In the genomic region with DNA sequence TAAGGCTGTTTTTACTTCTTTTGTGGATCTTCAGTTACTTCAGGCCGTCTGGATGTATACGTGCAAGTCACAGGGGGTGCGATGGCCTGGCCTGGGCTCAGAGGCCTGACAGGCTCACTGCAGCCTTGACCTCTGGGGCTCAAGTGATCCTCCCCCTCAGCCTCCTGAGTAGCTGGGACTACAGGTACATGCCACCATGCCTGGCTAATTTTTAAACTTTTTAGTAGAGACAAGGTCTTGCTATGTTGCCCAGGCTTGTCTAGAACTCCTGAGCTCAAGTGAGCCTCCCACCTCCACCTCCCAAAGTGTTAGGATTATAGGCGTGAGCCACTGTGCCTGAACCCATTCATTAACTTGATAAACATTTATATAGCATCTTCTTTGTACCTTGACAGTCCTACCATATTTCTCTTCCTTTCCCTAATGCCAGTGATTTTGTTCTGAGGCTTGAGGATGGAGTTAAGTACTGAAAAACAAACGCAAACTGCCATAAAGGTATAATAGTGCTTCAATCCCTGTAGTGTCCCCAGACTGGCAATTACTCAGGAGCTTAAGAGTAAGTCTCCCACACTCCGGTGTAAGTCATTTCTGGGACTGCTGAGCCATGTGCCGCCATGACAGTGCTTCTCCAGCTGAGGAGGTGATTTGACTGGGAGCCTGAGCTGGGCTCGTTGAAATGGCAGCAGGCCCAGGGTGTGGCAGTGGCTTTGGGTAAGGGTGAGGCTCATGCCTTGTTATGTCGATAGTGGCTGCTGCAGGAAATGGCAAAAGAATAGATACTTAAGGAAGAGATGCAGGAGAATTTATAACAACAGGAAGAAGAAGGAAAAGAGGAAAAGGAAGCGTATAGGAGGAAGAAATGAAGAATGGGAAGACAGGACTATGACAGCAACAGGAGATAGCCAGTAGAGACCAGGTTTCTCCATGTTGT, we compare ENCODE assay signal across 1 cellular context.
A peak's percentile ranks its signal among the peaks of the same experiment; 100 is the strongest.
TF ChIP-seq lines count a peak whose summit lies in the region.

No MANE protein-coding gene starts in this region.

TF ChIP-seq in HepG2, 621 proteins besides CTCF, POLR2A, EP300 and RAD21 (continued from another document and continues in another):
- TF ChIP-seq, protein P1, sequence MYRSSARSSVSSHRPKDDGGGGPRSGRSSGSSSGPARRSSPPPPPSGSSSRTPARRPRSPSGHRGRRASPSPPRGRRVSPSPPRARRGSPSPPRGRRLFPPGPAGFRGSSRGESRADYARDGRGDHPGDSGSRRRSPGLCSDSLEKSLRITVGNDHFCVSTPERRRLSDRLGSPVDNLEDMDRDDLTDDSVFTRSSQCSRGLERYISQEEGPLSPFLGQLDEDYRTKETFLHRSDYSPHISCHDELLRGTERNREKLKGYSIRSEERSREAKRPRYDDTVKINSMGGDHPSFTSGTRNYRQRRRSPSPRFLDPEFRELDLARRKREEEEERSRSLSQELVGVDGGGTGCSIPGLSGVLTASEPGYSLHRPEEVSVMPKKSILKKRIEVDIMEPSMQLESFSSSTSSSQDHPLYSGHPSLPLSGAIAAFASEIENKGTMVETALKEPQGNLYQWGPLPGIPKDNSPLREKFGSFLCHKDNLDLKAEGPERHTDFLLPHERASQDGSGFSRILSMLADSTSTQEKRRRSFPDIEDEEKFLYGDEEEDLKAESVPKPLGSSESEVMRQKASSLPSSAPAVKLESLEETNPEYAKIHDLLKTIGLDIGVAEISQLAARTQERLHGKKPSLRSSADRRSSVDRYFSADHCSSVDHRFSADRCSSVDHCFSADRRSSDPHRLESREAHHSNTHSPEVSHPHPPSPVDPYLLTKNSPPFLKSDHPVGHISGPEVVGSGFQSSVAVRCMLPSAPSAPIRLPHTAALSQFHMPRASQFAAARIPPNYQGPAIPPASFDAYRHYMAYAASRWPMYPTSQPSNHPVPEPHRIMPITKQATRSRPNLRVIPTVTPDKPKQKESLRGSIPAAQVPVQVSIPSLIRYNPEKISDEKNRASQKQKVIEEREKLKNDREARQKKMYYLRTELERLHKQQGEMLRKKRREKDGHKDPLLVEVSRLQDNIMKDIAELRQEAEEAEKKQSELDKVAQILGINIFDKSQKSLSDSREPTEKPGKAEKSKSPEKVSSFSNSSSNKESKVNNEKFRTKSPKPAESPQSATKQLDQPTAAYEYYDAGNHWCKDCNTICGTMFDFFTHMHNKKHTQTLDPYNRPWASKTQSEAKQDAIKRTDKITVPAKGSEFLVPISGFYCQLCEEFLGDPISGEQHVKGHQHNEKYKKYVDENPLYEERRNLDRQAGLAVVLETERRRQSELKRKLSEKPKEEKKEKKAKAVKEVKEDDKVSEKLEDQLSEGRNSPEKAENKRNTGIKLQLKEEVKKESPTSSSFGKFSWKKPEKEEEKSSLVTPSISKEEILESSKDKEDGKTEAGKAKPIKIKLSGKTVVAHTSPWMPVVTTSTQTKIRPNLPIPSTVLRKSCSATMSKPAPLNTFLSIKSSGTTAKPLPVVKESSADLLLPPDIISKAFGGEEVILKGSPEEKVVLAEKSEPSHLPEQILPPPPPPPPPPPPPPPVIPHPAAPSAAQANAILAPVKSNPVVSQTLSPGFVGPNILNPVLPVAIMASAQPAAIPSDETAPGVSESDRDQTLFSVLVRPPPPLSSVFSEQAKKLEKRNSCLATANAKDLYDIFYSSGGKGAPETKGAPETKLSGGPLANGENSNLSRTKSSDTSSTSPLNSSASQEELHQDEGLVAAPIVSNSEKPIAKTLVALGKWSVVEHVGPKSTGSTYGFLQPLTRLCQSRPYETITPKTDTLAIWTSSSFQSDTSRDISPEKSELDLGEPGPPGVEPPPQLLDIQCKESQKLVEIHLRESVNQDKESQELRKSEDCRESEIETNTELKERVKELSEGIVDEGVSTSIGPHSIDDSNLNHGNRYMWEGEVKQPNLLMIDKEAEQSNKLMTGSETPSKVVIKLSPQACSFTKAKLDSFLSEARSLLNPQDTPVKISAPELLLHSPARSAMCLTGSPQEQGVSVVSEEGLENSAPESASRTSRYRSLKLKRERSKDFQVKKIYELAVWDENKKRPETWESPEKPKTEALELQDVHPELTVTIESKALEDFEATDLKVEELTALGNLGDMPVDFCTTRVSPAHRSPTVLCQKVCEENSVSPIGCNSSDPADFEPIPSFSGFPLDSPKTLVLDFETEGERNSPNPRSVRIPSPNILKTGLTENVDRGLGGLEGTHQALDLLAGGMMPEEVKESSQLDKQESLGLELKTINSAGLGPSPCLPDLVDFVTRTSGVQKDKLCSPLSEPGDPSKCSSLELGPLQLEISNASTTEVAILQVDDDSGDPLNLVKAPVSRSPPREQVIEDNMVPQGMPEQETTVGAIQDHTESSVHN (CRISPR knock-in tag; IDR thresholded peaks at IDR 0.05), result no peak
- TF ChIP-seq, protein P2, sequence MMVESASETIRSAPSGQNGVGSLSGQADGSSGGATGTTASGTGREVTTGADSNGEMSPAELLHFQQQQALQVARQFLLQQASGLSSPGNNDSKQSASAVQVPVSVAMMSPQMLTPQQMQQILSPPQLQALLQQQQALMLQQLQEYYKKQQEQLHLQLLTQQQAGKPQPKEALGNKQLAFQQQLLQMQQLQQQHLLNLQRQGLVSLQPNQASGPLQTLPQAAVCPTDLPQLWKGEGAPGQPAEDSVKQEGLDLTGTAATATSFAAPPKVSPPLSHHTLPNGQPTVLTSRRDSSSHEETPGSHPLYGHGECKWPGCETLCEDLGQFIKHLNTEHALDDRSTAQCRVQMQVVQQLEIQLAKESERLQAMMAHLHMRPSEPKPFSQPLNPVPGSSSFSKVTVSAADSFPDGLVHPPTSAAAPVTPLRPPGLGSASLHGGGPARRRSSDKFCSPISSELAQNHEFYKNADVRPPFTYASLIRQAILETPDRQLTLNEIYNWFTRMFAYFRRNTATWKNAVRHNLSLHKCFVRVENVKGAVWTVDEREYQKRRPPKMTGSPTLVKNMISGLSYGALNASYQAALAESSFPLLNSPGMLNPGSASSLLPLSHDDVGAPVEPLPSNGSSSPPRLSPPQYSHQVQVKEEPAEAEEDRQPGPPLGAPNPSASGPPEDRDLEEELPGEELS (CRISPR knock-in tag; IDR thresholded peaks at IDR 0.05), result peak; percentile 32; the same call in 1 of the 2 replicates
- TF ChIP-seq TCF7 (IDR thresholded peaks at IDR 0.05; ENCODE audit: low read depth) (no peak), CCDC6 (CRISPR knock-in tag; IDR thresholded peaks at IDR 0.05) (0 out of 2 replicates have a peak, but pooled peaks have one; percentile 43), ZNF501 (CRISPR knock-in tag; IDR thresholded peaks at IDR 0.05) (peak; percentile 88), NR1H2 (CRISPR knock-in tag; IDR thresholded peaks at IDR 0.05; ENCODE audit: borderline replicate concordance, low read depth) (no peak), ZNF607 (CRISPR knock-in tag; IDR thresholded peaks at IDR 0.05; ENCODE audit: borderline replicate concordance) (no peak; the same call in 1 of the 2 replicates), ATF1 (CRISPR knock-in tag; IDR thresholded peaks at IDR 0.05) (no peak), ELF1 (CRISPR knock-in tag; IDR thresholded peaks at IDR 0.05) (no peak), EZH2 (conservative IDR thresholded peaks at IDR 0.05; ENCODE audit: low read depth, low read length) (no peak), ZNF766 (CRISPR knock-in tag; IDR thresholded peaks at IDR 0.05; ENCODE audit: borderline replicate concordance) (peak; percentile 58; the same call in 1 of the 2 replicates), IKZF4 (CRISPR knock-in tag; IDR thresholded peaks at IDR 0.05; ENCODE audit: borderline replicate concordance, low read depth, not compliant biosample characterization) (no peak), HNF4A (CRISPR knock-in tag; IDR thresholded peaks at IDR 0.05) (peak; percentile 51)
- TF ChIP-seq, protein P3, sequence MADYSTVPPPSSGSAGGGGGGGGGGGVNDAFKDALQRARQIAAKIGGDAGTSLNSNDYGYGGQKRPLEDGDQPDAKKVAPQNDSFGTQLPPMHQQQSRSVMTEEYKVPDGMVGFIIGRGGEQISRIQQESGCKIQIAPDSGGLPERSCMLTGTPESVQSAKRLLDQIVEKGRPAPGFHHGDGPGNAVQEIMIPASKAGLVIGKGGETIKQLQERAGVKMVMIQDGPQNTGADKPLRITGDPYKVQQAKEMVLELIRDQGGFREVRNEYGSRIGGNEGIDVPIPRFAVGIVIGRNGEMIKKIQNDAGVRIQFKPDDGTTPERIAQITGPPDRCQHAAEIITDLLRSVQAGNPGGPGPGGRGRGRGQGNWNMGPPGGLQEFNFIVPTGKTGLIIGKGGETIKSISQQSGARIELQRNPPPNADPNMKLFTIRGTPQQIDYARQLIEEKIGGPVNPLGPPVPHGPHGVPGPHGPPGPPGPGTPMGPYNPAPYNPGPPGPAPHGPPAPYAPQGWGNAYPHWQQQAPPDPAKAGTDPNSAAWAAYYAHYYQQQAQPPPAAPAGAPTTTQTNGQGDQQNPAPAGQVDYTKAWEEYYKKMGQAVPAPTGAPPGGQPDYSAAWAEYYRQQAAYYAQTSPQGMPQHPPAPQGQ (CRISPR knock-in tag; IDR thresholded peaks at IDR 0.05; ENCODE audit: borderline replicate concordance), result no peak
- TF ChIP-seq, protein P4, sequence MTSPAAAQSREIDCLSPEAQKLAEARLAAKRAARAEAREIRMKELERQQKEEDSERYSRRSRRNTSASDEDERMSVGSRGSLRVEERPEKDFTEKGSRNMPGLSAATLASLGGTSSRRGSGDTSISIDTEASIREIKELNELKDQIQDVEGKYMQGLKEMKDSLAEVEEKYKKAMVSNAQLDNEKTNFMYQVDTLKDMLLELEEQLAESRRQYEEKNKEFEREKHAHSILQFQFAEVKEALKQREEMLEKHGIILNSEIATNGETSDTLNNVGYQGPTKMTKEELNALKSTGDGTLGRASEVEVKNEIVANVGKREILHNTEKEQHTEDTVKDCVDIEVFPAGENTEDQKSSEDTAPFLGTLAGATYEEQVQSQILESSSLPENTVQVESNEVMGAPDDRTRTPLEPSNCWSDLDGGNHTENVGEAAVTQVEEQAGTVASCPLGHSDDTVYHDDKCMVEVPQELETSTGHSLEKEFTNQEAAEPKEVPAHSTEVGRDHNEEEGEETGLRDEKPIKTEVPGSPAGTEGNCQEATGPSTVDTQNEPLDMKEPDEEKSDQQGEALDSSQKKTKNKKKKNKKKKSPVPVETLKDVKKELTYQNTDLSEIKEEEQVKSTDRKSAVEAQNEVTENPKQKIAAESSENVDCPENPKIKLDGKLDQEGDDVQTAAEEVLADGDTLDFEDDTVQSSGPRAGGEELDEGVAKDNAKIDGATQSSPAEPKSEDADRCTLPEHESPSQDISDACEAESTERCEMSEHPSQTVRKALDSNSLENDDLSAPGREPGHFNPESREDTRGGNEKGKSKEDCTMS (CRISPR knock-in tag; conservative IDR thresholded peaks at IDR 0.05), result no peak
- TF ChIP-seq, protein P5, sequence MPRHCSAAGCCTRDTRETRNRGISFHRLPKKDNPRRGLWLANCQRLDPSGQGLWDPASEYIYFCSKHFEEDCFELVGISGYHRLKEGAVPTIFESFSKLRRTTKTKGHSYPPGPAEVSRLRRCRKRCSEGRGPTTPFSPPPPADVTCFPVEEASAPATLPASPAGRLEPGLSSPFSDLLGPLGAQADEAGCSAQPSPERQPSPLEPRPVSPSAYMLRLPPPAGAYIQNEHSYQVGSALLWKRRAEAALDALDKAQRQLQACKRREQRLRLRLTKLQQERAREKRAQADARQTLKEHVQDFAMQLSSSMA (CRISPR knock-in tag; IDR thresholded peaks at IDR 0.05), result peak; percentile 65; the same call in 1 of the 2 replicates
- TF ChIP-seq, protein P6, sequence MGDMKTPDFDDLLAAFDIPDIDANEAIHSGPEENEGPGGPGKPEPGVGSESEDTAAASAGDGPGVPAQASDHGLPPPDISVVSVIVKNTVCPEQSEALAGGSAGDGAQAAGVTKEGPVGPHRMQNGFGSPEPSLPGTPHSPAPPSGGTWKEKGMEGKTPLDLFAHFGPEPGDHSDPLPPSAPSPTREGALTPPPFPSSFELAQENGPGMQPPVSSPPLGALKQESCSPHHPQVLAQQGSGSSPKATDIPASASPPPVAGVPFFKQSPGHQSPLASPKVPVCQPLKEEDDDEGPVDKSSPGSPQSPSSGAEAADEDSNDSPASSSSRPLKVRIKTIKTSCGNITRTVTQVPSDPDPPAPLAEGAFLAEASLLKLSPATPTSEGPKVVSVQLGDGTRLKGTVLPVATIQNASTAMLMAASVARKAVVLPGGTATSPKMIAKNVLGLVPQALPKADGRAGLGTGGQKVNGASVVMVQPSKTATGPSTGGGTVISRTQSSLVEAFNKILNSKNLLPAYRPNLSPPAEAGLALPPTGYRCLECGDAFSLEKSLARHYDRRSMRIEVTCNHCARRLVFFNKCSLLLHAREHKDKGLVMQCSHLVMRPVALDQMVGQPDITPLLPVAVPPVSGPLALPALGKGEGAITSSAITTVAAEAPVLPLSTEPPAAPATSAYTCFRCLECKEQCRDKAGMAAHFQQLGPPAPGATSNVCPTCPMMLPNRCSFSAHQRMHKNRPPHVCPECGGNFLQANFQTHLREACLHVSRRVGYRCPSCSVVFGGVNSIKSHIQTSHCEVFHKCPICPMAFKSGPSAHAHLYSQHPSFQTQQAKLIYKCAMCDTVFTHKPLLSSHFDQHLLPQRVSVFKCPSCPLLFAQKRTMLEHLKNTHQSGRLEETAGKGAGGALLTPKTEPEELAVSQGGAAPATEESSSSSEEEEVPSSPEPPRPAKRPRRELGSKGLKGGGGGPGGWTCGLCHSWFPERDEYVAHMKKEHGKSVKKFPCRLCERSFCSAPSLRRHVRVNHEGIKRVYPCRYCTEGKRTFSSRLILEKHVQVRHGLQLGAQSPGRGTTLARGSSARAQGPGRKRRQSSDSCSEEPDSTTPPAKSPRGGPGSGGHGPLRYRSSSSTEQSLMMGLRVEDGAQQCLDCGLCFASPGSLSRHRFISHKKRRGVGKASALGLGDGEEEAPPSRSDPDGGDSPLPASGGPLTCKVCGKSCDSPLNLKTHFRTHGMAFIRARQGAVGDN (CRISPR knock-in tag; IDR thresholded peaks at IDR 0.05), result peak; percentile 86
- TF ChIP-seq, protein P7, sequence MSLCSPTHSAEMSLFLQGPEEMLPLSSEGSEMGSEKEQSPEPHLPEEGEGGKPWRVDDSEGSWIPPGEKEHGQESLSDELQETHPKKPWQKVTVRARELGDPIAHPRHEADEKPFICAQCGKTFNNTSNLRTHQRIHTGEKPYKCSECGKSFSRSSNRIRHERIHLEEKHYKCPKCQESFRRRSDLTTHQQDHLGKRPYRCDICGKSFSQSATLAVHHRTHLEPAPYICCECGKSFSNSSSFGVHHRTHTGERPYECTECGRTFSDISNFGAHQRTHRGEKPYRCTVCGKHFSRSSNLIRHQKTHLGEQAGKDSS (CRISPR knock-in tag; IDR thresholded peaks at IDR 0.05; ENCODE audit: borderline replicate concordance, low read depth), result no peak
- TF ChIP-seq, protein P8, sequence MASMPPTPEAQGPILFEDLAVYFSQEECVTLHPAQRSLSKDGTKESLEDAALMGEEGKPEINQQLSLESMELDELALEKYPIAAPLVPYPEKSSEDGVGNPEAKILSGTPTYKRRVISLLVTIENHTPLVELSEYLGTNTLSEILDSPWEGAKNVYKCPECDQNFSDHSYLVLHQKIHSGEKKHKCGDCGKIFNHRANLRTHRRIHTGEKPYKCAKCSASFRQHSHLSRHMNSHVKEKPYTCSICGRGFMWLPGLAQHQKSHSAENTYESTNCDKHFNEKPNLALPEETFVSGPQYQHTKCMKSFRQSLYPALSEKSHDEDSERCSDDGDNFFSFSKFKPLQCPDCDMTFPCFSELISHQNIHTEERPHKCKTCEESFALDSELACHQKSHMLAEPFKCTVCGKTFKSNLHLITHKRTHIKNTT (CRISPR knock-in tag; IDR thresholded peaks at IDR 0.05), result no peak
- TF ChIP-seq, protein P9, sequence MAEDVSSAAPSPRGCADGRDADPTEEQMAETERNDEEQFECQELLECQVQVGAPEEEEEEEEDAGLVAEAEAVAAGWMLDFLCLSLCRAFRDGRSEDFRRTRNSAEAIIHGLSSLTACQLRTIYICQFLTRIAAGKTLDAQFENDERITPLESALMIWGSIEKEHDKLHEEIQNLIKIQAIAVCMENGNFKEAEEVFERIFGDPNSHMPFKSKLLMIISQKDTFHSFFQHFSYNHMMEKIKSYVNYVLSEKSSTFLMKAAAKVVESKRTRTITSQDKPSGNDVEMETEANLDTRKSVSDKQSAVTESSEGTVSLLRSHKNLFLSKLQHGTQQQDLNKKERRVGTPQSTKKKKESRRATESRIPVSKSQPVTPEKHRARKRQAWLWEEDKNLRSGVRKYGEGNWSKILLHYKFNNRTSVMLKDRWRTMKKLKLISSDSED (CRISPR knock-in tag; IDR thresholded peaks at IDR 0.05), result no peak
